In genomic region chr15:93039562-93040287, GRCh38 we compare ENCODE assay signal across 3 cellular contexts. TPM values are rescaled to one million over a fixed set of nuclear protein-coding genes. Genes with fewer than 3 reads are reported as not detected.
"Had no signal": no experiment of that assay in that cellular context is flagged by ENCODE, and none has a peak within 500 bp of the region (broad histone marks: within the 10 kb centered on the region; RNA-seq: fewer than 3 reads in every experiment).

No MANE protein-coding gene starts in this region.

RNA-seq across cellular contexts. Expression of gene RGMA, which starts 49.3 kb away (rescaled TPM):
- total RNA-seq: activated CD8-positive, alpha-beta T cell treated with anti-CD3 and anti-CD28 coated beads, Interleukin-2, amount 10 ng/mL, durations not matched to agents 7 days and 5 days; activated T-helper 2 cell treated with anti-CD3 and anti-CD28 coated beads, Interferon-gamma antibody, Interleukin-2, Interleukin-4, amounts not matched to agents 10 μg/mL and 5 μg/mL and 100 μg/mL, durations not matched to agents 14 hours and 24 hours and 36 hours; pulmonary artery endothelial cell had no signal
